Comparison of ENCODE assay signal across 8 cellular contexts in the genomic region with DNA sequence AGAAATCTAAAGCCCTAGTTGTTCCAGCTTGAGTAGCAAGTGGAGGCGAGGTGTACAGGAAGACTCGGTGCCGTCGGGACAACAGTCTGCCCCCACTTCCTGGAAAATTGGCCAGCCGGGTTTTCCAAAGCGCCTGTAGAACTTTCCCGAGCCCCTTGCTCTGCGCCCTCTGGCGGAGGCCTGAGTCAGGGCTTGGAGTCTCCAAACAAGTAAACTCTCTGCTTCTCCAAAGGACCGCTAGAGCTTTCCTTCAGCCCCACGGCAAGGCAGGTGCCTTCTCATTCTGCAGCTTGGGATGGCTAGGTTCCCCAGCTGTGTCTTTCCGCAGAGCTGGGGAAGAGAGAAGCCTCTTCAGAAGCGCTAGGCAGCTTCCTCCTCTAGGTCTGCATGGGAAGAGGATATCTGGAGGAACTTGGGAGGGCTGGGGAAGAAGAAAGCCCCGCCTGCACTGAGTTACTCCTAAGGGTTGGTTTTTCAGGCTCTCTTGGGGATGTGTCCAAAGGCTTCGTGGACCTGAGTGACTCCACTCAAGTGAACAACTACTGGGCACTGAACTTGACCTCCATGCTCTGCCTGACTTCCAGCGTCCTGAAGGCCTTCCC. TPM values are rescaled to one million over a fixed set of nuclear protein-coding genes. Genes with fewer than 3 reads are reported as not detected.
DNase-seq lines count a peak whose midpoint lies in the region; ATAC-seq and TF ChIP-seq lines count a peak whose summit lies in the region.

No MANE protein-coding gene starts in this region.

- peak overlapping the region; percentile 52 for H3K14ac ChIP-seq in trophoblast cell (ENCODE audit: low read length)

- H3K23ac ChIP-seq in trophoblast cell (ENCODE audit: low read length), result no peak overlapping the region

- no peak overlapping the region for H2BK12ac ChIP-seq in trophoblast cell (ENCODE audit: low read length)

- DNase-seq in GM04503 (ENCODE audit: low read depth) (peak; percentile 42), NB4 (ENCODE audit: low read depth) (peak; percentile 84), SK-N-SH (peak; percentile 86), anterior cingulate cortex (lab: John Stamatoyannopoulos, UW) (peak in 57 of 58 donors; percentile 33 to 89 (median 71)), left ventricle myocardium inferior (peak; percentile 87), trophoblast cell (peak; percentile 88 to 96), vagina (ENCODE audit: extremely low spot score in 2 of 2) (peak in 1 of 2 donors; percentile 95)

- peak overlapping the region; percentile 36 for H4K91ac ChIP-seq in trophoblast cell (ENCODE audit: low read depth, low read length)

- intact Hi-C loops in left ventricle myocardium inferior (cut with micrococcal nuclease), result no loop called here
- intact Hi-C loops in vagina (cut with DNase I), result no loop called here

- peak overlapping the region; percentile 29 for H2BK120ac ChIP-seq in trophoblast cell (ENCODE audit: insufficient read depth, low read length, poor library complexity)

- POLR2A ChIA-PET in SK-N-SH (lab: Yijun Ruan, JAX), result no interaction called here

- peaks cover 5% of the 10 kb centered on the region for H3K79me1 ChIP-seq in trophoblast cell (ENCODE audit: low read length)

- H3K36me3 ChIP-seq in SK-N-SH (replicated peaks in 1 of 2; ENCODE audit: control insufficient read depth in 1 of 2, insufficient read depth in 2 of 2, low read length in 1 of 2), result peaks cover 0 to 12% of the 10 kb centered on the region in 2 experiments
- peaks cover 22% of the 10 kb centered on the region for H3K36me3 ChIP-seq in left ventricle myocardium inferior
- H3K36me3 ChIP-seq in trophoblast cell (ENCODE audit: control insufficient read depth in 1 of 2, insufficient read depth in 2 of 2, low read length in 2 of 2), result no peaks in the 10 kb centered on the region
- H3K36me3 ChIP-seq in vagina, result no peaks in the 10 kb centered on the region

- no peak overlapping the region for H2AK5ac ChIP-seq in trophoblast cell (ENCODE audit: low read length)

- H3K9me3 ChIP-seq in SK-N-SH, result no peaks in the 10 kb centered on the region
- no peaks in the 10 kb centered on the region for H3K9me3 ChIP-seq in left ventricle myocardium inferior (replicated peaks)
- no peaks in the 10 kb centered on the region for H3K9me3 ChIP-seq in trophoblast cell (ENCODE audit: insufficient read depth, low read depth, low read length)
- no peaks in the 10 kb centered on the region for H3K9me3 ChIP-seq in vagina

- peak overlapping the region; percentile 11 for H2BK5ac ChIP-seq in trophoblast cell (ENCODE audit: low read depth, low read length, poor library complexity)

- H3K18ac ChIP-seq in trophoblast cell (ENCODE audit: low read length), result peak overlapping the region; percentile 23

- peaks cover 6% of the 10 kb centered on the region; the same call in 1 of the 2 replicates for H4K20me1 ChIP-seq in SK-N-SH (ENCODE audit: insufficient read depth)

- H4K8ac ChIP-seq in trophoblast cell (ENCODE audit: low read depth, low read length), result peak overlapping the region; percentile 27

- H4K12ac ChIP-seq in trophoblast cell (ENCODE audit: low read depth, low read length), result peak overlapping the region; percentile 63

- peak in 1 of 2 experiments; percentile 31; a peak in 1 of 4 replicates for TF ChIP-seq EP300 in SK-N-SH (IDR thresholded peaks at IDR 0.05; ENCODE audit: borderline replicate concordance in 1 of 2, low read depth in 1 of 2, low read length in 1 of 2)

- H2AFZ ChIP-seq in SK-N-SH (ENCODE audit: low read depth) (peak overlapping the region; percentile 98), trophoblast cell (ENCODE audit: insufficient read depth, low read length, poor library complexity) (peak overlapping the region; percentile 65)

- TF ChIP-seq RAD21 in SK-N-SH (IDR thresholded peaks at IDR 0.05; ENCODE audit: low read length), result peak; percentile 47; the same call in 1 of the 2 replicates

- no peak overlapping the region for H3K4ac ChIP-seq in trophoblast cell (ENCODE audit: low read depth, low read length)

- H3K27me3 ChIP-seq in SK-N-SH (ENCODE audit: insufficient read depth), result no peaks in the 10 kb centered on the region
- no peaks in the 10 kb centered on the region for H3K27me3 ChIP-seq in left ventricle myocardium inferior (ENCODE audit: low read depth)
- H3K27me3 ChIP-seq in trophoblast cell (ENCODE audit: insufficient read depth, low read length), result no peaks in the 10 kb centered on the region
- no peaks in the 10 kb centered on the region for H3K27me3 ChIP-seq in vagina

- H3K27ac ChIP-seq in SK-N-SH (ENCODE audit: low read depth in 2 of 2, low read length in 1 of 2), result peak overlapping the region; percentile 71 to 74
- H3K27ac ChIP-seq in left ventricle myocardium inferior (replicated peaks), result peak overlapping the region; percentile 93
- H3K27ac ChIP-seq in trophoblast cell (ENCODE audit: low read depth, low read length), result peak overlapping the region; percentile 9
- H3K27ac ChIP-seq in vagina, result peak overlapping the region; percentile 94

- peak overlapping the region; percentile 74 for H3K4me3 ChIP-seq in NB4 (ENCODE audit: low read depth, low read length)
- peak overlapping the region; percentile 70 to 95 for H3K4me3 ChIP-seq in SK-N-SH (ENCODE audit: low read depth in 2 of 2, low read length in 1 of 2)
- H3K4me3 ChIP-seq in left ventricle myocardium inferior, result peak overlapping the region; percentile 83
- peak overlapping the region; percentile 78 for H3K4me3 ChIP-seq in trophoblast cell (ENCODE audit: low read depth, low read length)
- H3K4me3 ChIP-seq in vagina, result peak overlapping the region; percentile 72 to 78

- peak; percentile 36 for ATAC-seq in HG02571 (IDR thresholded peaks at IDR 0.05; ENCODE audit: unreplicated experiment)

- H3K9me2 ChIP-seq in SK-N-SH, result no peaks in the 10 kb centered on the region

- H3K9ac ChIP-seq in SK-N-SH, result peak overlapping the region; percentile 67; the same call in 1 of the 2 replicates
- no peak overlapping the region for H3K9ac ChIP-seq in trophoblast cell (ENCODE audit: low read length)

- H3K79me2 ChIP-seq in SK-N-SH (ENCODE audit: insufficient read depth), result no peaks in the 10 kb centered on the region
- peaks cover 3% of the 10 kb centered on the region for H3K79me2 ChIP-seq in trophoblast cell (ENCODE audit: control insufficient read depth, insufficient read depth, low read length, poor library complexity)

- H3F3A ChIP-seq in SK-N-SH (replicated peaks; ENCODE audit: insufficient read depth), result peaks cover 3% of the 10 kb centered on the region

- no peak for TF ChIP-seq POLR2A in NB4 (IDR thresholded peaks at IDR 0.05; ENCODE audit: extremely low read depth, insufficient read length)
- TF ChIP-seq POLR2A in vagina (IDR thresholded peaks at IDR 0.05), result no peak

- H3K4me1 ChIP-seq in SK-N-SH (ENCODE audit: control insufficient read depth in 1 of 2, insufficient read depth in 2 of 2, low read depth in 1 of 2, low read length in 1 of 2), result peaks cover 6 to 12% of the 10 kb centered on the region in 2 experiments; a peak in 2 of 4 replicates
- H3K4me1 ChIP-seq in left ventricle myocardium inferior, result peaks cover 42% of the 10 kb centered on the region
- peaks cover 4 to 12% of the 10 kb centered on the region in 2 experiments for H3K4me1 ChIP-seq in trophoblast cell (ENCODE audit: control insufficient read depth in 1 of 2, insufficient read depth in 2 of 2, low read length in 2 of 2)
- H3K4me1 ChIP-seq in vagina, result peaks cover 22% of the 10 kb centered on the region

- WGBS in SK-N-SH (ENCODE audit: low lambda C conversion rate), result 14% methylated on average over 9 of the region's 16 CpGs
- no CpG with 5 or more reads among the region's 16 CpGs for WGBS in trophoblast cell (ENCODE audit: extremely low coverage, insufficient coverage, insufficient read length)

- CTCF ChIA-PET in SK-N-SH (lab: Yijun Ruan, JAX), result interaction anchor here (0.6 to 3.2 kb wide), 62 partner anchors 8 to 1360 kb away, joined by 3 to 42 read pairs (median 4); a partner anchor contains a TSS

- TF ChIP-seq CTCF in NB4 (IDR thresholded peaks at IDR 0.05; ENCODE audit: low read depth, low read length) (peak; percentile 98), SK-N-SH (IDR thresholded peaks at IDR 0.05) (peak; percentile 92), left ventricle myocardium inferior (IDR thresholded peaks at IDR 0.05; ENCODE audit: borderline replicate concordance) (peak; percentile 96), vagina (IDR thresholded peaks at IDR 0.05) (peak; percentile 30 to 86 (median 71))

- H3K4me2 ChIP-seq in SK-N-SH (peak overlapping the region; percentile 99), trophoblast cell (ENCODE audit: low read length) (peak overlapping the region; percentile 98)

TF ChIP-seq in SK-N-SH, 30 proteins besides CTCF, POLR2A, EP300 and RAD21 (continues in another document):
- TF ChIP-seq GABPA (IDR thresholded peaks at IDR 0.05; ENCODE audit: low read depth) (peak; percentile 43; the same call in 1 of the 2 replicates), SIN3A (IDR thresholded peaks at IDR 0.05; ENCODE audit: borderline replicate concordance, low read depth, low read length) (peak; percentile 79; the same call in 1 of the 2 replicates)
- TF ChIP-seq, protein P1, sequence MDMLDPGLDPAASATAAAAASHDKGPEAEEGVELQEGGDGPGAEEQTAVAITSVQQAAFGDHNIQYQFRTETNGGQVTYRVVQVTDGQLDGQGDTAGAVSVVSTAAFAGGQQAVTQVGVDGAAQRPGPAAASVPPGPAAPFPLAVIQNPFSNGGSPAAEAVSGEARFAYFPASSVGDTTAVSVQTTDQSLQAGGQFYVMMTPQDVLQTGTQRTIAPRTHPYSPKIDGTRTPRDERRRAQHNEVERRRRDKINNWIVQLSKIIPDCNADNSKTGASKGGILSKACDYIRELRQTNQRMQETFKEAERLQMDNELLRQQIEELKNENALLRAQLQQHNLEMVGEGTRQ (IDR thresholded peaks at IDR 0.05; ENCODE audit: borderline replicate concordance, low read depth, low read length), result no peak
- TF ChIP-seq, protein P2, sequence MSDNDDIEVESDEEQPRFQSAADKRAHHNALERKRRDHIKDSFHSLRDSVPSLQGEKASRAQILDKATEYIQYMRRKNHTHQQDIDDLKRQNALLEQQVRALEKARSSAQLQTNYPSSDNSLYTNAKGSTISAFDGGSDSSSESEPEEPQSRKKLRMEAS (IDR thresholded peaks at IDR 0.05; ENCODE audit: low read depth), result peak; percentile 89

RNA-seq across cellular contexts. Expression of a gene that starts 0.7 kb away (rescaled TPM):
- polyA plus RNA-seq in SK-N-SH (2012; rRNA removed), result 25.7 and 27.5 TPM in 2 replicates
- 27.8 and 30.1 TPM in 2 replicates for polyA plus RNA-seq in SK-N-SH (2012; cell fraction: cytosol; rRNA removed)
- 15.1 and 18.6 TPM in 2 replicates for polyA plus RNA-seq in SK-N-SH (2012; cell fraction: nucleus; rRNA removed)
- total RNA-seq in left ventricle myocardium inferior (53.5 TPM), vagina (45.7 TPM)
- 4.7 and 4.9 TPM in 2 replicates for polyA plus RNA-seq in trophoblast cell (2013)

RNA-seq across cellular contexts. Expression of a gene that starts 29.4 kb away (rescaled TPM):
- not detected in 2 replicates for polyA plus RNA-seq in SK-N-SH (2012; rRNA removed)
- not detected in 2 replicates for polyA plus RNA-seq in SK-N-SH (2012; cell fraction: cytosol; rRNA removed)
- polyA plus RNA-seq in SK-N-SH (2012; cell fraction: nucleus; rRNA removed), result not detected in 2 replicates
- total RNA-seq in left ventricle myocardium inferior (not detected), vagina (not detected)
- 0.05 TPM in 1 of 2 replicates, not detected in the other for polyA plus RNA-seq in trophoblast cell (2013)

Comparison
In these comparisons a context has a peak if more than half of its experiments do, and no peak if none do; other contexts are left out.
1. H3K27ac ChIP-seq: peak in every context shown above with its lines; median percentile 94 in vagina; 93 in left ventricle myocardium inferior; 72 in SK-N-SH; 9 in trophoblast cell.